In the genomic region with DNA sequence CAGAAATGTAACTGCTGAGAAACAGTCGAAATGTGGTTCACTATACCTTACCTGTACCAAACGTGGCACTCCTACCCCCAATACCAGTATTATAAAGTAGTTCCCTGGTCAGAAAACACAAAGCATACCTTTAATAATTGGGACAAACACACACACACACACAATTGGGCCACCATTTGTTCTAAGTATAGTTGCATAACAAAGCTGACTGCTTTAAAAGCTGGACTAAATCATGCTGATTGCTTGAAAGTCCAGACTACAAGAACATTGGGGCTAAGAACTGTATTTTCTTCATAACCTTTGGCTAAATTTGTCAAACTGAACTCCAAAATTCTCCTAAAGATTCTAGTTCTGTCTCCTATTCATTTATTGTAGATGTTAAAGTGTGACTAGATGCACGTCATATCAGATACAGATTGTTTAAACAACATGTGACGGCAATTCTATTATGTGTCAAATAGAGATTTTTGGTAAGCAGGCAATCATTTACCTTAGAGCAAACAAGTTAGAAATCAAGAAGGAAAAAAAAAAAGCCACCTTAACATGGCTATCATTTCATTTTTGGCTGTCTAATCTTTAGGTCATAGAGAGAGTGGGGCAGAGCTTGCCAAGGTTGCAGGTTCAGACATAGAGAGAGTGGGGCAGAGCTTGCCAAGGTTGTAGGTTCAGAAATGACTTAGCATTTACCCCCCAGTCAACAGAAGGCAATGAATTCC, we compare ENCODE assay signal across 12 cellular contexts.
"Had no signal": no experiment of that assay in that cellular context is flagged by ENCODE, and none has a peak within 500 bp of the region (broad histone marks: within the 10 kb centered on the region; RNA-seq: fewer than 3 reads in every experiment).

No MANE protein-coding gene starts in this region.

- H3K4me1 ChIP-seq: uterus had no signal

- H3K27ac ChIP-seq: uterus had no signal

- H3K9me3 ChIP-seq: uterus had no signal

- DNase-seq: activated CD4-positive, alpha-beta T cell treated with anti-CD3 and anti-CD28 coated beads, Interleukin-2, amount 50 U/mL, for 1 hour; activated CD4-positive, CD25-positive, alpha-beta regulatory T cell; activated T-cell treated with anti-CD3 and anti-CD28 coated beads, Interleukin-2, amount 50 U/mL, for 1 hour; amniotic stem cell; cerebellar nuclear complex; effector memory CD8-positive, alpha-beta T cell; erythroblast; immature natural killer cell; stimulated activated CD4-positive, alpha-beta T cell treated with anti-CD3 and anti-CD28 coated beads, Interleukin-15, amount 100 ng/mL, for 24 hours; stimulated activated CD4-positive, alpha-beta T cell treated with anti-CD3 and anti-CD28 coated beads, Interleukin-4, amount 100 ng/mL, for 24 hours; stimulated activated naive CD8-positive, alpha-beta T cell treated with anti-CD3 and anti-CD28 coated beads, Interleukin-15, amount 100 ng/mL, for 72 hours; uterus had no signal

- ATAC-seq: effector memory CD8-positive, alpha-beta T cell; stimulated activated naive CD8-positive, alpha-beta T cell treated with anti-CD3 and anti-CD28 coated beads, Interleukin-15, amount 100 ng/mL, for 72 hours had no signal

- H3K36me3 ChIP-seq: uterus had no signal

- H3K27me3 ChIP-seq: uterus had no signal

- H3K4me3 ChIP-seq: uterus had no signal
